ENCODE assay signal across 12 cellular contexts in genomic region chr21:33025106-33025470, GRCh38. TPM values are rescaled to one million over a fixed set of nuclear protein-coding genes. Genes with fewer than 3 reads are reported as not detected.
A peak's percentile ranks its signal among the peaks of the same experiment; 100 is the strongest.
DNase-seq lines count a peak whose midpoint lies in the region; ATAC-seq, FAIRE-seq and TF ChIP-seq lines count a peak whose summit lies in the region.
"Had no signal": no experiment of that assay in that cellular context is flagged by ENCODE, and none has a peak within 500 bp of the region (broad histone marks: within the 10 kb centered on the region; RNA-seq: fewer than 3 reads in every experiment).

No MANE protein-coding gene starts in this region.

- no peak overlapping the region for H3K27ac ChIP-seq in HUES64 (ENCODE audit: low read depth, low read length)
- H3K27ac ChIP-seq in dorsolateral prefrontal cortex: peak overlapping the region in 48 of 59 donors; percentile 28 to 93 (median 81)
- no peak overlapping the region for H3K27ac ChIP-seq in CD4-positive, alpha-beta T cell (ENCODE audit: low read depth, low read length)
- H3K27ac ChIP-seq in transverse colon: no peak overlapping the region
- H3K27ac ChIP-seq in small intestine (ENCODE audit: low read depth in 1 of 2, low read length in 1 of 2): no peak overlapping the region

- under 1% methylated on average over 20 of the region's 20 CpGs for WGBS in HUES64
- WGBS in transverse colon (ENCODE audit: low coverage in 1 of 2), 2 donors: 17% methylated on average over 20 of the region's 20 CpGs; no CpG with 5 or more reads in 1 of the 2 donors
- 3 to 14% (median 7%) methylated on average over 20 of the region's 20 CpGs for WGBS in small intestine, 3 donors

- in situ Hi-C loops in transverse colon (cut with MboI; ENCODE audit: low pct_ligation_motif_present in 1 of 4, low pct_unique_long_range_greater_than_20kb in 1 of 4, low sequenced_read_pairs in 3 of 4): no loop called here

- intact Hi-C loops in dorsolateral prefrontal cortex (cut with DNase I): loop anchor here (1.0 to 10.0 kb wide), 7 partner anchors 46 to 190 kb away; no protein-coding TSS in a partner anchor
- intact Hi-C loops in CD4-positive, alpha-beta T cell (cut with DNase I, micrococcal nuclease): no loop called here
- intact Hi-C loops in transverse colon (cut with DNase I; ENCODE audit: low total_unique reads): no loop called here

- H3K9ac ChIP-seq in ES-I3 (ENCODE audit: low read depth, low read length) (peak overlapping the region; percentile 62; the same call in 1 of the 2 replicates), HUES64 (ENCODE audit: low read depth, low read length) (no peak overlapping the region)

- H3K4me1 Mint-ChIP-seq in nephron progenitor cell: peaks cover 19% of the 10 kb centered on the region
- peaks cover 68% of the 10 kb centered on the region for H3K4me1 Mint-ChIP-seq in CD4-positive, alpha-beta T cell (ENCODE audit: low read depth)

- H3K9me3 ChIP-seq in ES-I3 (ENCODE audit: control insufficient read depth, insufficient read depth, low read length): no peaks in the 10 kb centered on the region; the same call in 1 of the 2 replicates
- H3K9me3 ChIP-seq in HUES64 (ENCODE audit: insufficient read depth, low read depth, low read length): no peaks in the 10 kb centered on the region
- no peaks in the 10 kb centered on the region for H3K9me3 ChIP-seq in CD4-positive, alpha-beta T cell (ENCODE audit: control insufficient read depth, low read length)
- no peaks in the 10 kb centered on the region for H3K9me3 ChIP-seq in transverse colon
- H3K9me3 ChIP-seq in small intestine (ENCODE audit: control insufficient read depth, low read depth): no peaks in the 10 kb centered on the region

- no peaks in the 10 kb centered on the region for H3K36me3 ChIP-seq in ES-I3 (ENCODE audit: insufficient read depth, low read length)
- no peaks in the 10 kb centered on the region for H3K36me3 ChIP-seq in HUES64 (ENCODE audit: insufficient read depth, low read length)
- no peaks in the 10 kb centered on the region for H3K36me3 ChIP-seq in transverse colon
- no peaks in the 10 kb centered on the region for H3K36me3 ChIP-seq in small intestine (ENCODE audit: control insufficient read depth in 2 of 2, insufficient read depth in 2 of 2, low read length in 2 of 2)

- no peak for TF ChIP-seq POLR2A in transverse colon (IDR thresholded peaks at IDR 0.05)

- peak overlapping the region; percentile 80 for H3K4me3 Mint-ChIP-seq in nephron progenitor cell
- no peak overlapping the region for H3K4me3 Mint-ChIP-seq in CD4-positive, alpha-beta T cell

- H3K9me3 Mint-ChIP-seq in nephron progenitor cell: no peaks in the 10 kb centered on the region
- no peaks in the 10 kb centered on the region for H3K9me3 Mint-ChIP-seq in CD4-positive, alpha-beta T cell

- H3K4me1 ChIP-seq in ES-I3 (ENCODE audit: insufficient read depth, low read length) (peaks cover 12% of the 10 kb centered on the region), HUES64 (ENCODE audit: insufficient read depth, low read length) (peaks cover 23% of the 10 kb centered on the region), transverse colon (peaks cover 0 to 56% (median 20%) of the 10 kb centered on the region in 4 donors), small intestine (ENCODE audit: control insufficient read depth in 2 of 2, insufficient read depth in 1 of 2, low read depth in 1 of 2, low read length in 1 of 2) (no peaks in the 10 kb centered on the region)

- H3K27me3 ChIP-seq in HUES64 (ENCODE audit: insufficient read depth, low read length): peaks cover 100% of the 10 kb centered on the region
- peaks cover 0 to 100% (median 94%) of the 10 kb centered on the region in 45 donors for H3K27me3 ChIP-seq in dorsolateral prefrontal cortex
- peaks cover 96% of the 10 kb centered on the region for H3K27me3 ChIP-seq in CD4-positive, alpha-beta T cell (ENCODE audit: control insufficient read depth, insufficient read depth, low read length)
- H3K27me3 ChIP-seq in transverse colon: peaks cover 100% of the 10 kb centered on the region
- H3K27me3 ChIP-seq in small intestine (ENCODE audit: control insufficient read depth in 2 of 2, insufficient read depth in 2 of 2, low read length in 2 of 2): peaks cover 20 to 83% of the 10 kb centered on the region in 2 donors

- no peak for TF ChIP-seq EP300 in transverse colon (IDR thresholded peaks at IDR 0.05; ENCODE audit: low read depth)

- H3K27me3 Mint-ChIP-seq in nephron progenitor cell (ENCODE audit: low read depth, poor library complexity): peaks cover 97% of the 10 kb centered on the region
- peaks cover 89% of the 10 kb centered on the region for H3K27me3 Mint-ChIP-seq in CD4-positive, alpha-beta T cell

- H3K36me3 Mint-ChIP-seq in nephron progenitor cell (ENCODE audit: low read depth): no peaks in the 10 kb centered on the region
- no peaks in the 10 kb centered on the region for H3K36me3 Mint-ChIP-seq in CD4-positive, alpha-beta T cell (ENCODE audit: low read depth)

- no peak for ATAC-seq in HG03457 (IDR thresholded peaks at IDR 0.05; ENCODE audit: unreplicated experiment)
- ATAC-seq in CD4-positive, alpha-beta T cell (ENCODE audit: poor library complexity): no peak

- TF ChIP-seq CTCF in dorsolateral prefrontal cortex (IDR thresholded peaks at IDR 0.05 in 54 of 56, conservative IDR thresholded peaks at IDR 0.05 in 2 of 56; ENCODE audit: low read depth in 1 of 56, partially characterized antibody in 56 of 56) (peak in 51 of 56 donors; percentile 22 to 80 (median 52)), nephron progenitor cell (IDR thresholded peaks at IDR 0.05) (peak; percentile 2), transverse colon (IDR thresholded peaks at IDR 0.05) (no peak)
- no peak for TF ChIP-seq CTCF in CD4-positive, alpha-beta T cell (IDR thresholded peaks at IDR 0.05)

- peak overlapping the region; percentile 58 for H3K4me3 ChIP-seq in HUES64 (ENCODE audit: low read length)
- H3K4me3 ChIP-seq in dorsolateral prefrontal cortex: peak overlapping the region; percentile 16 to 82 (median 60)
- no peak overlapping the region for H3K4me3 ChIP-seq in transverse colon
- H3K4me3 ChIP-seq in small intestine (ENCODE audit: low read depth in 1 of 2, low read length in 2 of 2): no peak overlapping the region

- CTCF ChIA-PET in CD4-positive, alpha-beta T cell (lab: Charles Lee): no interaction called here

- FAIRE-seq in small intestine (lab: Jason Lieb, UNC): no peak
- FAIRE-seq: keratinocyte had no signal

- DNase-seq in dorsolateral prefrontal cortex (peak in 4 of 10 donors; percentile 62 to 71 (median 66)), nephron progenitor cell (peak; percentile 51), transverse colon (no peak), small intestine (no peak)
- no peak for DNase-seq in CD4-positive, alpha-beta T cell
- DNase-seq: effector memory CD4-positive, alpha-beta T cell had no signal

- POLR2A ChIA-PET in CD4-positive, alpha-beta T cell (lab: Charles Lee): no interaction called here

- no peak overlapping the region for H3K27ac Mint-ChIP-seq in nephron progenitor cell
- H3K27ac Mint-ChIP-seq in CD4-positive, alpha-beta T cell: no peak overlapping the region

RNA-seq across cellular contexts. Expression of gene OLIG2, which starts 0.6 kb away (rescaled TPM):
- 0.10 TPM for polyA plus RNA-seq in HUES64 (2013, experiment 1 of 2)
- 0.32 TPM for polyA plus RNA-seq in HUES64 (2013, experiment 2 of 2)
- total RNA-seq in dorsolateral prefrontal cortex (100 to 1,000 TPM in 2 of 120 experiments, 10 to 100 TPM in 118; 13.9 to 165 (median 45.4) TPM), transverse colon (not detected)
- not detected for total RNA-seq in CD4-positive, alpha-beta T cell
- polyA plus RNA-seq in small intestine: not detected
- total RNA-seq: pulmonary artery endothelial cell; T-helper 1 cell treated with Interleukin-12 subunit alpha and Interleukin-12 subunit beta and Interleukin-4 antibody, amounts not matched to agents 30 ng/mL and 1 ng/mL, for 36 hours had no signal
- polyA plus RNA-seq: keratinocyte had no signal

RNA-seq across cellular contexts. Expression of gene OLIG1, which starts 44.9 kb away (rescaled TPM):
- 0.25 TPM for polyA plus RNA-seq in HUES64 (2013, experiment 1 of 2)
- 0.57 TPM for polyA plus RNA-seq in HUES64 (2013, experiment 2 of 2)
- total RNA-seq in dorsolateral prefrontal cortex (100 to 1,000 TPM in 77 of 120 experiments, 10 to 100 TPM in 43; 30.7 to 365 (median 119) TPM), transverse colon (not detected)
- total RNA-seq in CD4-positive, alpha-beta T cell: not detected
- not detected for polyA plus RNA-seq in small intestine
- total RNA-seq: pulmonary artery endothelial cell; T-helper 1 cell treated with Interleukin-12 subunit alpha and Interleukin-12 subunit beta and Interleukin-4 antibody, amounts not matched to agents 30 ng/mL and 1 ng/mL, for 36 hours had no signal
- polyA plus RNA-seq: keratinocyte had no signal

Comparison
In these comparisons a context has a peak if more than half of its experiments do, and no peak if none do; other contexts are left out.
1. H3K27ac ChIP-seq: peak in dorsolateral prefrontal cortex (48 of 59); none in HUES64 (single experiment), CD4-positive, alpha-beta T cell (single experiment), transverse colon (0 of 4) and small intestine (0 of 2).
2. H3K4me3 ChIP-seq: peak in HUES64 (single experiment) and dorsolateral prefrontal cortex (59 of 59); none in transverse colon (0 of 4) and small intestine (0 of 2).
3. CTCF ChIP-seq: peak in dorsolateral prefrontal cortex (51 of 56) and nephron progenitor cell (single experiment); none in CD4-positive, alpha-beta T cell (single experiment) and transverse colon (0 of 5).
4. RNA of gene OLIG2, which starts 0.6 kb away (total RNA-seq): 13.9 to 165 TPM in dorsolateral prefrontal cortex; not detected in CD4-positive, alpha-beta T cell and not detected in transverse colon; every median in the first group is over 10 times any median in the second.
5. RNA of gene OLIG1, which starts 44.9 kb away (total RNA-seq): 30.7 to 365 TPM in dorsolateral prefrontal cortex; not detected in CD4-positive, alpha-beta T cell and not detected in transverse colon; every median in the first group is over 10 times any median in the second.
6. intact Hi-C loops: an anchor here in dorsolateral prefrontal cortex (1.0 to 10.0 kb wide); none called in CD4-positive, alpha-beta T cell and transverse colon.